ENCODE assay signal across 21 cellular contexts in the genomic region with DNA sequence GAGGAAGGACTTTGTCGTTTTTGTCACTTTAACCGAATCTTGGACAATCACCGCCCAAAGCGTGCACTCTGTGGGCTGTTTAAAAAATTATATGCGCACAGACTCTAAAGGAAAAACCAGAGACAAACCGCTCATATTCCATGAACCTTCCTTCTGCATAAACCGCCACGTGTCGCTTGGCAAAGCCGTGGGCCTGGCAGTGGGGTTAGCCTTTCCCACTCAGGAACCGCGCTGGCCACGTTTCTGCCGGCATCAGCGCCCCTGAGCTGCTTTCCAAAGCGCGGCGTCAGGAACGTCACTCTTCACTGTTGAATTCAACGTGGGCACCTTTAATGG. TPM values are rescaled to one million over a fixed set of nuclear protein-coding genes. Genes with fewer than 3 reads are reported as not detected.
"Had no signal": no experiment of that assay in that cellular context is flagged by ENCODE, and none has a peak within 500 bp of the region (broad histone marks: within the 10 kb centered on the region; RNA-seq: fewer than 3 reads in every experiment).

No MANE protein-coding gene starts in this region.

- H3K4me3 ChIP-seq: heart left ventricle, left lung, lower lobe of right lung, ovary, tibial artery, upper lobe of left lung, uterus had no signal

- H3K27me3 ChIP-seq: ovary, upper lobe of left lung, uterus had no signal

- H3K27ac Mint-ChIP-seq: memory B cell; naive thymus-derived CD4-positive, alpha-beta T cell; stimulated activated memory B cell treated with anti-CD40 and anti-IgM and Interleukin-4, amounts not matched to agents 10 μg/mL and 1 μg/mL and 100 μg/mL, for 72 hours; stimulated activated naive CD8-positive, alpha-beta T cell treated with anti-CD3 and anti-CD28 coated beads, Interleukin-15, Interleukin-2, amounts not matched to agents 100 ng/mL and 50 ng/mL, for 24 hours had no signal

- H3K9me3 Mint-ChIP-seq: memory B cell; stimulated activated memory B cell treated with anti-CD40 and anti-IgM and Interleukin-4, amounts not matched to agents 10 μg/mL and 1 μg/mL and 100 μg/mL, for 72 hours; stimulated activated naive CD8-positive, alpha-beta T cell treated with anti-CD3 and anti-CD28 coated beads, Interleukin-15, Interleukin-2, amounts not matched to agents 100 ng/mL and 50 ng/mL, for 24 hours had no signal

- H3K36me3 ChIP-seq: heart left ventricle, left lung, lower lobe of right lung, ovary, tibial artery, upper lobe of left lung, uterus had no signal

- H3K36me3 Mint-ChIP-seq: memory B cell; naive thymus-derived CD4-positive, alpha-beta T cell; stimulated activated memory B cell treated with anti-CD40 and anti-IgM and Interleukin-4, amounts not matched to agents 10 μg/mL and 1 μg/mL and 100 μg/mL, for 72 hours had no signal

- H3K9me3 ChIP-seq: heart left ventricle, left lung, lower lobe of right lung, ovary, tibial artery, upper lobe of left lung, uterus had no signal

- H3K4me3 Mint-ChIP-seq: memory B cell; naive thymus-derived CD4-positive, alpha-beta T cell; stimulated activated memory B cell treated with anti-CD40 and anti-IgM and Interleukin-4, amounts not matched to agents 10 μg/mL and 1 μg/mL and 100 μg/mL, for 72 hours; stimulated activated naive CD8-positive, alpha-beta T cell treated with anti-CD3 and anti-CD28 coated beads, Interleukin-15, Interleukin-2, amounts not matched to agents 100 ng/mL and 50 ng/mL, for 24 hours had no signal

- H3K4me1 Mint-ChIP-seq: memory B cell; stimulated activated memory B cell treated with anti-CD40 and anti-IgM and Interleukin-4, amounts not matched to agents 10 μg/mL and 1 μg/mL and 100 μg/mL, for 72 hours had no signal

- FAIRE-seq: endometrium, frontal cortex had no signal

- H3K27ac ChIP-seq: heart left ventricle, left lung, lower lobe of right lung, ovary, tibial artery, upper lobe of left lung, uterus had no signal

- H3K4me1 ChIP-seq: uterus had no signal

RNA-seq across cellular contexts. Expression of a gene that starts 22.8 kb away (rescaled TPM):
- total RNA-seq: esophagus mucosa; fibroblast of lung; frontal cortex; glomerular endothelial cell; heart left ventricle; left lung; lower lobe of right lung; mononuclear cell; naive thymus-derived CD4-positive, alpha-beta T cell; ovary; posterior vena cava; renal cortical epithelial cell; temporal lobe; upper lobe of left lung; uterus had no signal
- polyA plus RNA-seq: fibroblast of lung; heart left ventricle; naive thymus-derived CD4-positive, alpha-beta T cell; neural cell; ovary had no signal

RNA-seq across cellular contexts. Expression of a gene that starts 30.5 kb away (rescaled TPM):
- total RNA-seq: esophagus mucosa; fibroblast of lung; frontal cortex; glomerular endothelial cell; heart left ventricle; left lung; lower lobe of right lung; mononuclear cell; naive thymus-derived CD4-positive, alpha-beta T cell; ovary; posterior vena cava; renal cortical epithelial cell; upper lobe of left lung; uterus had no signal
- polyA plus RNA-seq: fibroblast of lung; heart left ventricle; naive thymus-derived CD4-positive, alpha-beta T cell; neural cell; ovary had no signal

RNA-seq across cellular contexts. Expression of a gene that starts 44.1 kb away (rescaled TPM):
- total RNA-seq: esophagus mucosa; fibroblast of lung; frontal cortex; glomerular endothelial cell; heart left ventricle; left lung; lower lobe of right lung; mononuclear cell; naive thymus-derived CD4-positive, alpha-beta T cell; ovary; posterior vena cava; renal cortical epithelial cell; temporal lobe; upper lobe of left lung; uterus had no signal
- polyA plus RNA-seq: fibroblast of lung; heart left ventricle; naive thymus-derived CD4-positive, alpha-beta T cell; neural cell; ovary had no signal

RNA-seq across cellular contexts. Expression of a gene that starts 44.6 kb away (rescaled TPM):
- total RNA-seq: esophagus mucosa; fibroblast of lung; frontal cortex; glomerular endothelial cell; heart left ventricle; left lung; lower lobe of right lung; mononuclear cell; naive thymus-derived CD4-positive, alpha-beta T cell; ovary; posterior vena cava; renal cortical epithelial cell; temporal lobe; upper lobe of left lung; uterus had no signal
- polyA plus RNA-seq: fibroblast of lung; heart left ventricle; naive thymus-derived CD4-positive, alpha-beta T cell; neural cell; ovary had no signal

RNA-seq across cellular contexts. Expression of a gene that starts 54.3 kb away (rescaled TPM):
- total RNA-seq: esophagus mucosa; fibroblast of lung; frontal cortex; glomerular endothelial cell; heart left ventricle; left lung; lower lobe of right lung; mononuclear cell; naive thymus-derived CD4-positive, alpha-beta T cell; ovary; posterior vena cava; renal cortical epithelial cell; temporal lobe; upper lobe of left lung; uterus had no signal
- polyA plus RNA-seq: fibroblast of lung; heart left ventricle; naive thymus-derived CD4-positive, alpha-beta T cell; neural cell; ovary had no signal
